1 cellular context compared by ENCODE assay signal in genomic region chr2:227472265-227473018, GRCh38.
TF ChIP-seq lines count a peak whose summit lies in the region.

No MANE protein-coding gene starts in this region.

TF ChIP-seq in IMR-90, 13 proteins besides CTCF, POLR2A, EP300 and RAD21 (continued from another document):
- TF ChIP-seq USF2 (IDR thresholded peaks at IDR 0.05; ENCODE audit: low read depth, low read length) (no peak), RFX5 (IDR thresholded peaks at IDR 0.05; ENCODE audit: low read depth, low read length) (no peak), FOS (IDR thresholded peaks at IDR 0.05; ENCODE audit: low read depth, low read length) (no peak), MAFK (IDR thresholded peaks at IDR 0.05; ENCODE audit: low read depth, low read length) (no peak), ELK1 (IDR thresholded peaks at IDR 0.05; ENCODE audit: borderline replicate concordance, low read depth, low read length) (no peak), NFE2L2 (IDR thresholded peaks at IDR 0.05; ENCODE audit: low read depth, low read length) (no peak), RCOR1 (IDR thresholded peaks at IDR 0.05; ENCODE audit: insufficient replicate concordance, low read length) (no peak), BHLHE40 (IDR thresholded peaks at IDR 0.05; ENCODE audit: low read depth, low read length) (no peak), CEBPB (IDR thresholded peaks at IDR 0.05; ENCODE audit: low read depth, low read length) (no peak), SMC3 (IDR thresholded peaks at IDR 0.05; ENCODE audit: low read depth, low read length) (no peak), MAZ (IDR thresholded peaks at IDR 0.05; ENCODE audit: borderline replicate concordance, low read depth, low read length) (no peak)
